In genomic region chr18:3183103-3183717, GRCh38 we compare ENCODE assay signal across 23 cellular contexts. TPM values are rescaled to one million over a fixed set of nuclear protein-coding genes. Genes with fewer than 3 reads are reported as not detected.
DNase-seq lines count a peak whose midpoint lies in the region; ATAC-seq, FAIRE-seq and TF ChIP-seq lines count a peak whose summit lies in the region.
"Had no signal": no experiment of that assay in that cellular context is flagged by ENCODE, and none has a peak within 500 bp of the region (broad histone marks: within the 10 kb centered on the region; RNA-seq: fewer than 3 reads in every experiment).

No MANE protein-coding gene starts in this region.

- intact Hi-C loops in HepG2 (cut with micrococcal nuclease; ENCODE audit: unreplicated experiment): no loop called here
- intact Hi-C loops in right lobe of liver (cut with DNase I): no loop called here
- intact Hi-C loops in left cardiac atrium (cut with DNase I): no loop called here

- H3K9me3 ChIP-seq in HepG2 (ENCODE audit: low read length): no peaks in the 10 kb centered on the region
- no peaks in the 10 kb centered on the region for H3K9me3 ChIP-seq in right lobe of liver
- no peaks in the 10 kb centered on the region for H3K9me3 ChIP-seq in parathyroid adenoma (ENCODE audit: control insufficient read depth, low read length)
- H3K9me3 ChIP-seq: HAP-1, Peyer's patch, SJSA1 had no signal

- TF ChIP-seq RAD21 in HepG2 (CRISPR knock-in tag; IDR thresholded peaks at IDR 0.05): no peak

- TF ChIP-seq POLR2A in HepG2 (IDR thresholded peaks at IDR 0.05; ENCODE audit: insufficient read depth in 1 of 2, low read depth in 2 of 2, low read length in 2 of 2): no peak
- no peak for TF ChIP-seq POLR2A in right lobe of liver (IDR thresholded peaks at IDR 0.05)

- TF ChIP-seq EP300 in HepG2 (IDR thresholded peaks at IDR 0.05; ENCODE audit: low read depth in 2 of 2, low read length in 2 of 2) (no peak), HepG2 (CRISPR knock-in tag; IDR thresholded peaks at IDR 0.05; ENCODE audit: borderline replicate concordance) (no peak)

- H3K27ac ChIP-seq in HepG2 (ENCODE audit: extremely low read length, insufficient read depth, low read length) (no peak overlapping the region), right lobe of liver (peak overlapping the region in 1 of 3 donors; percentile 63), parathyroid adenoma (peak overlapping the region; percentile 61)
- H3K27ac ChIP-seq: C4-2B, GM23248, Peyer's patch, SJSA1 had no signal

- WGBS in HepG2 (ENCODE audit: low lambda C conversion rate): 95% methylated on average over 14 of the region's 15 CpGs
- 97% methylated on average over 11 of the region's 15 CpGs for WGBS in right lobe of liver (ENCODE audit: insufficient coverage, low coverage, low lambda C conversion rate, missing lambda C conversion rate)

- H3K27me3 ChIP-seq in HepG2 (ENCODE audit: control insufficient read depth in 1 of 2, insufficient read depth in 2 of 2, low read length in 2 of 2) (no peaks in the 10 kb centered on the region; a peak in 1 of 5 replicates), right lobe of liver (no peaks in the 10 kb centered on the region), parathyroid adenoma (ENCODE audit: control insufficient read depth, insufficient read depth, low read length) (no peaks in the 10 kb centered on the region)
- H3K27me3 ChIP-seq: Peyer's patch, SJSA1 had no signal

- H3K79me2 ChIP-seq in HepG2 (ENCODE audit: insufficient read depth, low read length) (no peaks in the 10 kb centered on the region), parathyroid adenoma (no peaks in the 10 kb centered on the region)

- H3K4me1 ChIP-seq in HepG2 (ENCODE audit: insufficient read depth, low read length): peaks cover 27% of the 10 kb centered on the region
- peaks cover 0 to 25% (median 12%) of the 10 kb centered on the region in 4 donors for H3K4me1 ChIP-seq in right lobe of liver
- peaks cover 12% of the 10 kb centered on the region for H3K4me1 ChIP-seq in parathyroid adenoma

- in situ Hi-C loops in HepG2 (cut with HindIII; ENCODE audit: extremely low pct_ligation_motif_present, low pct_unique_long_range_greater_than_20kb): no loop called here

- no peak overlapping the region for H3K4me2 ChIP-seq in HepG2 (ENCODE audit: low read depth, low read length)
- no peak overlapping the region for H3K4me2 ChIP-seq in parathyroid adenoma (ENCODE audit: low read length)

- H2AFZ ChIP-seq in HepG2 (ENCODE audit: low read length) (no peak overlapping the region), parathyroid adenoma (peak overlapping the region; percentile 69)
- H2AFZ ChIP-seq: GM23248 had no signal

- no TSS peak for BruUV-seq in HepG2 (replicated peaks; lab: Mats Ljungman, UMichigan)

- no peak for DNase-seq in HepG2 (ENCODE audit: low spot score)
- DNase-seq in right lobe of liver: no peak
- DNase-seq in left cardiac atrium: no peak
- no peak for DNase-seq in COLO668 (lab: John Stamatoyannopoulos, UW; ENCODE audit: unreplicated experiment)
- DNase-seq: CD8-positive, alpha-beta memory T cell; EL; GM23248; Karpas-422; MV-4-11; NCI-H1105 treated with DMSO at 0.1 percent for 48 hours; NCI-H2029 treated with DMSO at 0.1 percent for 48 hours; NCI-H226; NCI-H510A treated with DMSO at 0.1 percent for 48 hours; NCI-H774; NK-92 treated with Interleukin-12 subunit alpha and Interleukin-12 subunit beta, amount 100 ng/mL, for 24 hours; Peyer's patch had no signal

- no peak overlapping the region for H3K9ac ChIP-seq in HepG2 (ENCODE audit: insufficient read depth, low read depth, low read length)
- H3K9ac ChIP-seq in parathyroid adenoma: no peak overlapping the region
- H3K9ac ChIP-seq: GM23248 had no signal

- no peaks in the 10 kb centered on the region; a peak in 1 of 5 replicates for H3K36me3 ChIP-seq in HepG2 (replicated peaks in 1 of 2; ENCODE audit: control insufficient read depth in 1 of 2, insufficient read depth in 2 of 2, low read length in 2 of 2)
- peaks cover 0 to 4% (median 0%) of the 10 kb centered on the region in 4 donors for H3K36me3 ChIP-seq in right lobe of liver
- no peaks in the 10 kb centered on the region for H3K36me3 ChIP-seq in parathyroid adenoma (ENCODE audit: control insufficient read depth, insufficient read depth, low read length)
- H3K36me3 ChIP-seq: HAP-1, Peyer's patch, SJSA1 had no signal

- CTCF ChIA-PET in HepG2 (lab: Yijun Ruan, JAX; ENCODE audit: low intra/inter-chr PET ratio, low total read pairs): no interaction called here

- ATAC-seq in HepG2: peak; percentile 41; the same call in 2 of the 3 replicates
- ATAC-seq in right lobe of liver: no peak
- peak; percentile 28 to 60 for ATAC-seq in left cardiac atrium
- ATAC-seq in GM18502 (IDR thresholded peaks at IDR 0.05; ENCODE audit: poor library complexity, unreplicated experiment): no peak
- ATAC-seq in HG03354 (IDR thresholded peaks at IDR 0.05; ENCODE audit: poor library complexity, severe bottlenecking, unreplicated experiment): no peak

- no peak overlapping the region for H3K4me3 ChIP-seq in HepG2 (replicated peaks in 1 of 3; ENCODE audit: insufficient read depth in 1 of 3, low read depth in 2 of 3, low read length in 3 of 3)
- H3K4me3 ChIP-seq in right lobe of liver: no peak overlapping the region
- no peak overlapping the region for H3K4me3 ChIP-seq in parathyroid adenoma (ENCODE audit: low read depth, low read length)
- H3K4me3 ChIP-seq: GM23248, HAP-1, Peyer's patch, SJSA1 had no signal

- no peaks in the 10 kb centered on the region for H4K20me1 ChIP-seq in HepG2 (ENCODE audit: insufficient read depth, low read length)

- POLR2A ChIA-PET in HepG2 (lab: Yijun Ruan, JAX): interaction anchor here (1.3 to 1.5 kb wide), 3 partner anchors 9 to 35 kb away, joined by 4 to 5 read pairs (median 4); no protein-coding TSS in a partner anchor

- TF ChIP-seq CTCF in HepG2 (CRISPR knock-in tag; IDR thresholded peaks at IDR 0.05) (no peak), right lobe of liver (IDR thresholded peaks at IDR 0.05) (no peak), parathyroid adenoma (IDR thresholded peaks at IDR 0.05) (no peak)

- no peak for FAIRE-seq in HepG2 (lab: Jason Lieb, UNC)
- FAIRE-seq: A204.1 had no signal

TF ChIP-seq in HepG2, 621 proteins besides CTCF, POLR2A, EP300 and RAD21:
- no peak for TF ChIP-seq ZNF138 (CRISPR knock-in tag; IDR thresholded peaks at IDR 0.05; ENCODE audit: low read depth)
- no peak for TF ChIP-seq NONO (IDR thresholded peaks at IDR 0.05)
- no peak for TF ChIP-seq NONO (CRISPR knock-in tag; conservative IDR thresholded peaks at IDR 0.05)
- no peak for TF ChIP-seq JUN (CRISPR knock-in tag; IDR thresholded peaks at IDR 0.05)
- no peak for TF ChIP-seq ZNF644 (CRISPR knock-in tag; IDR thresholded peaks at IDR 0.05; ENCODE audit: low read depth)
- TF ChIP-seq HNF4A (CRISPR knock-in tag; IDR thresholded peaks at IDR 0.05): no peak
- TF ChIP-seq GATAD2A (CRISPR knock-in tag; IDR thresholded peaks at IDR 0.05): no peak
- no peak for TF ChIP-seq JDP2 (CRISPR knock-in tag; IDR thresholded peaks at IDR 0.05; ENCODE audit: borderline replicate concordance)
- TF ChIP-seq ZNF101 (CRISPR knock-in tag; IDR thresholded peaks at IDR 0.05; ENCODE audit: borderline replicate concordance, low read depth): no peak
- TF ChIP-seq ZNF775 (CRISPR knock-in tag; IDR thresholded peaks at IDR 0.05; ENCODE audit: borderline replicate concordance): no peak
- no peak for TF ChIP-seq ZNF235 (CRISPR knock-in tag; IDR thresholded peaks at IDR 0.05; ENCODE audit: borderline replicate concordance)
- TF ChIP-seq ONECUT2 (CRISPR knock-in tag; IDR thresholded peaks at IDR 0.05): no peak
- TF ChIP-seq ZNF577 (CRISPR knock-in tag; IDR thresholded peaks at IDR 0.05; ENCODE audit: borderline replicate concordance, low read depth): no peak

RNA-seq across cellular contexts. Expression of gene MYOM1, which starts 36.6 kb away (rescaled TPM):
- total RNA-seq in HepG2 (2016; rRNA removed; fragmentation: Illumina TruSeq; extraction: Trizol): 0.46 and 1.0 TPM in 2 replicates
- 0.35 and 1.3 TPM in 2 replicates for total RNA-seq in HepG2 (2016; cell fraction: cytosol; rRNA removed; fragmentation: Illumina TruSeq; extraction: Trizol; ENCODE audit: low read depth)
- total RNA-seq in HepG2 (2016; cell fraction: insoluble cytoplasmic fraction; rRNA removed; fragmentation: Illumina TruSeq; extraction: Trizol): 0.97 and 0.98 TPM in 2 replicates
- 0.49 and 0.76 TPM in 2 replicates for total RNA-seq in HepG2 (2016; cell fraction: membrane; rRNA removed; fragmentation: Illumina TruSeq; extraction: Trizol)
- total RNA-seq in HepG2 (2016; cell fraction: nucleus; rRNA removed; fragmentation: Illumina TruSeq; extraction: Trizol): 0.47 and 1.3 TPM in 2 replicates
- 0.98 and 1.6 TPM in 2 replicates for polyA plus RNA-seq in HepG2 (2011; rRNA removed)
- polyA plus RNA-seq in HepG2 (2011; cell fraction: cytosol; rRNA removed): 1.0 and 1.4 TPM in 2 replicates
- 3.6 and 4.1 TPM in 2 replicates for polyA plus RNA-seq in HepG2 (2011; cell fraction: nucleus; rRNA removed)
- polyA plus RNA-seq in HepG2 (2012): 2.6 and 3.3 TPM in 2 replicates
- 0.16 and 0.17 TPM in 2 replicates for polyA plus RNA-seq in HepG2 (2016; cell fraction: cytosol; fragmentation: Illumina TruSeq; extraction: Trizol; ENCODE audit: low read depth)
- 0.60 and 0.63 TPM in 2 replicates for polyA plus RNA-seq in HepG2 (2016; cell fraction: insoluble cytoplasmic fraction; fragmentation: Illumina TruSeq; extraction: Trizol; ENCODE audit: low read depth)
- polyA plus RNA-seq in HepG2 (2016; cell fraction: membrane; fragmentation: Illumina TruSeq; extraction: Trizol; ENCODE audit: low read depth): 0.25 and 0.37 TPM in 2 replicates
- polyA plus RNA-seq in HepG2 (2016; cell fraction: nucleus; fragmentation: Illumina TruSeq; extraction: Trizol; ENCODE audit: insufficient read depth, low read depth): 1.1 and 1.2 TPM in 2 replicates
- polyA minus RNA-seq in HepG2 (2011; rRNA and poly(A)+ RNA removed; ENCODE audit: low replicate concordance): 0.75 and 0.82 TPM in 2 replicates
- 0.89 and 0.97 TPM in 2 replicates for polyA minus RNA-seq in HepG2 (2011; cell fraction: cytosol; rRNA and poly(A)+ RNA removed)
- polyA minus RNA-seq in HepG2 (2011; cell fraction: nucleus; rRNA and poly(A)+ RNA removed): 2.8 and 4.2 TPM in 2 replicates
- total RNA-seq in right lobe of liver: 10 to 100 TPM in 5 of 6 experiments, 1 to 10 TPM in 1; 3.1 to 64.5 (median 19.1) TPM
- 100 to 1,000 TPM; 263 to 351 TPM for total RNA-seq in left cardiac atrium
- total RNA-seq: SJSA1 had no signal

Comparison
In these comparisons a context has a peak if more than half of its experiments do, and no peak if none do; other contexts are left out.
1. ATAC-seq: peak in HepG2 (single experiment) and left cardiac atrium (2 of 2); none in right lobe of liver (0 of 4), GM18502 (single experiment) and HG03354 (single experiment).
2. RNA of gene MYOM1, which starts 36.6 kb away (total RNA-seq): 263 to 351 TPM in left cardiac atrium; 3.1 to 64.5 TPM in right lobe of liver and 0.35 to 1.3 TPM in HepG2; every median in the first group is over 4 times any median in the second.